14 cellular contexts compared by ENCODE assay signal in the genomic region with DNA sequence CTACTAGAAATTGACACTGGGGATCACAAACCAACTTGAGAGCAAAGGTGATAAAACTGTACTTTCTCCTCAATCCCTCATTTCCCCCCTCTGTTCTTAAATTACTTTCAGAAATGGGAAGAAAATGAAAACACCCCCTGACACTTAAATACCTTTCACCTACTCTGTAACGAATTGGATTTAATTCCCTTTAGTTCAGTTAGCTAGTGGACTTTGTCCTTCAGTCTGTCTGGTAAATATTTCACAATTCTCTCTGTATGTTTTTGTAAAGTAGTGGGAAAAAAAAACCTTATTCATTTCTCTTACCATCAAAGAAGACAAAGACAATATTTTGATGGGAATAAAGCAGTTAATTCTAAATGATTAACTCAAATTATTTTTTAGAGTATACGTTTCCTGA.
"Had no signal": no experiment of that assay in that cellular context is flagged by ENCODE, and none has a peak within 500 bp of the region (broad histone marks: within the 10 kb centered on the region; RNA-seq: fewer than 3 reads in every experiment).

No MANE protein-coding gene starts in this region.

- H3K4me3 ChIP-seq: psoas muscle, sigmoid colon, spleen, thoracic aorta, upper lobe of right lung had no signal

- H3K27me3 ChIP-seq: sigmoid colon, spleen, upper lobe of right lung had no signal

- H3K9me3 ChIP-seq: psoas muscle, sigmoid colon, spleen, thoracic aorta, upper lobe of right lung had no signal

- H3K27ac ChIP-seq: psoas muscle, sigmoid colon, spleen, thoracic aorta, upper lobe of right lung had no signal

- ATAC-seq: psoas muscle; stimulated activated naive B cell treated with anti-CD40 and anti-IgM and Interleukin-4, amounts not matched to agents 10 μg/mL and 1 μg/mL and 100 μg/mL, for 72 hours; upper lobe of right lung had no signal

- H3K36me3 ChIP-seq: sigmoid colon, spleen, thoracic aorta, upper lobe of right lung had no signal

- DNase-seq: activated B cell treated with CpG ODN at 0.5 μM for 24 hours; activated CD4-positive, alpha-beta memory T cell treated with anti-CD3 and anti-CD28 coated beads for 36 hours; activated CD4-positive, alpha-beta T cell treated with anti-CD3 and anti-CD28 coated beads for 4 hours; activated gamma-delta T cell treated with Interleukin-2 at 50 U/mL for 16 hours; activated T-cell treated with anti-CD3 and anti-CD28 coated beads for 4 hours; cortex of kidney; immature natural killer cell; midbrain; psoas muscle; sigmoid colon; spleen; stimulated activated naive B cell treated with anti-CD40 and anti-IgM and Interleukin-4, amounts not matched to agents 10 μg/mL and 1 μg/mL and 100 μg/mL, for 72 hours; upper lobe of right lung had no signal

- H3K4me1 ChIP-seq: psoas muscle, spleen, upper lobe of right lung had no signal
